In the genomic region with DNA sequence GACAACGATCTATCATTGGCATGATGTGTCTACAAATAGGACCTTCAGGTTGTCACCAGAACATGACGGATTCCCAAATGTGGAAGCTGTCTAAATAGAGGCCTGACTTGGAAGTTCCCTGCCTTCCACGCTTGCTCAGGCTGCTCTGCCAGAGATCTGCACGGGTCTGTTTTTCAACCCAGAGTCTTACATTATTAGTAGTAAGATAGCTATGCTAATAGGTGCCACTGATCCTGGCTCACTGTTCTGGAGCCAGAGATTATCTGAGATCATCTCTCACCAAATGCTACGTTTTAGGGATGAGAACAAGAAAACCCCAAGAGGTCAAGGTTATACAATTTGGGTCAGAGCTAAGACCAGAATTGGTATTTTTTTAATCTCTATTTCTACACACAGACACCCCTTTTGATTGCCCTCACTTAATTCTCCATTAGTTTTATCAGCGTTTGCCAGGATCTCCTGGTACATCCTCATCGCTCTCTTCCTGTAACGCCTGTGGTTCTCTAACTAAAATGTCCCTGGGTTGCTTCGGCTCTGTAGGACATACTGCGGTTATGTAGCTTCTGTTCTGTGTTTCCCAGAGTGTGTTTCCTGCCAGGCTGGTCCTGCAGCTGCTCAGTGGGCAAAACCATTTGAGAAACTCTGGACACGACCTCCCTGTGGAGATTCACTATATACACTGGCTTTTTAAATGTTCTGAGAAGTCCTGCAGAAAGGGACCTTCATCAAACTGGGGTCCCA, we compare ENCODE assay signal across 13 cellular contexts. TPM values are rescaled to one million over a fixed set of nuclear protein-coding genes. Genes with fewer than 3 reads are reported as not detected.
DNase-seq lines count a peak whose midpoint lies in the region; ATAC-seq and TF ChIP-seq lines count a peak whose summit lies in the region.
"Had no signal": no experiment of that assay in that cellular context is flagged by ENCODE, and none has a peak within 500 bp of the region (broad histone marks: within the 10 kb centered on the region; RNA-seq: fewer than 3 reads in every experiment).

No MANE protein-coding gene starts in this region.

- H3K36me3 ChIP-seq in esophagus muscularis mucosa (peaks cover 0 to 18% (median 4%) of the 10 kb centered on the region in 4 donors), rectal smooth muscle tissue (ENCODE audit: control insufficient read depth, insufficient read depth, low read length) (peaks cover 2% of the 10 kb centered on the region)

- POLR2A ChIA-PET in CD4-positive, alpha-beta T cell (lab: Charles Lee): interaction anchor here (0.5 to 2.0 kb wide), 9 partner anchors 10 to 116 kb away, joined by 3 to 9 read pairs (median 4); no protein-coding TSS in a partner anchor

- no peaks in the 10 kb centered on the region for H3K9me3 Mint-ChIP-seq in CD4-positive, alpha-beta T cell
- H3K9me3 Mint-ChIP-seq: activated CD4-positive, alpha-beta memory T cell treated with anti-CD3 and anti-CD28 coated beads, Interleukin-2, amount 10 ng/mL, durations not matched to agents 7 days and 5 days had no signal

- no peak for DNase-seq in CD4-positive, alpha-beta T cell
- no peak for DNase-seq in esophagus muscularis mucosa (ENCODE audit: extremely low spot score)
- DNase-seq in glomerular visceral epithelial cell (ENCODE audit: extremely low spot score): no peak
- no peak for DNase-seq in mucosa of gallbladder (ENCODE audit: low spot score)
- DNase-seq in AG08395 (ENCODE audit: low spot score): no peak
- DNase-seq in retina: no peak
- DNase-seq: activated CD4-positive, alpha-beta memory T cell treated with anti-CD3 and anti-CD28 coated beads, Interleukin-2, amount 10 ng/mL, durations not matched to agents 7 days and 5 days; islet precursor cell; NCI-H1417 had no signal

- peak overlapping the region; percentile 60 for H3K27ac Mint-ChIP-seq in CD4-positive, alpha-beta T cell
- H3K27ac Mint-ChIP-seq: activated CD4-positive, alpha-beta memory T cell treated with anti-CD3 and anti-CD28 coated beads, Interleukin-2, amount 10 ng/mL, durations not matched to agents 7 days and 5 days had no signal

- TF ChIP-seq POLR2A in esophagus muscularis mucosa (IDR thresholded peaks at IDR 0.05; ENCODE audit: low read depth): no peak

- H3K4me1 ChIP-seq in esophagus muscularis mucosa: peaks cover 73 to 96% (median 83%) of the 10 kb centered on the region in 4 donors
- H3K4me1 ChIP-seq in rectal smooth muscle tissue (ENCODE audit: control insufficient read depth, insufficient read depth, low read length): peaks cover 48% of the 10 kb centered on the region

- peaks cover 50% of the 10 kb centered on the region for H3K36me3 Mint-ChIP-seq in CD4-positive, alpha-beta T cell (ENCODE audit: low read depth)

- H3K27me3 ChIP-seq in CD4-positive, alpha-beta T cell (ENCODE audit: control insufficient read depth, insufficient read depth, low read length): no peaks in the 10 kb centered on the region
- H3K27me3 ChIP-seq in esophagus muscularis mucosa (no peaks in the 10 kb centered on the region), rectal smooth muscle tissue (ENCODE audit: control insufficient read depth, insufficient read depth, low read length) (no peaks in the 10 kb centered on the region)
- H3K27me3 ChIP-seq: tibial nerve had no signal

- intact Hi-C loops in CD4-positive, alpha-beta T cell (cut with DNase I, micrococcal nuclease): loop anchor here in 1 of 2 experiments (2.0 kb wide), 1 partner anchor 13 kb away; no protein-coding TSS in a partner anchor
- intact Hi-C loops in esophagus muscularis mucosa (cut with DNase I): no loop called here

- ATAC-seq in CD4-positive, alpha-beta T cell (ENCODE audit: poor library complexity): no peak
- ATAC-seq in SK-N-SH treated with all-trans-retinoic acid at 6 μM for 48 hours: 0 out of 3 replicates have a peak, but pooled peaks have one; percentile 9

- H3K27me3 Mint-ChIP-seq in CD4-positive, alpha-beta T cell: no peaks in the 10 kb centered on the region
- H3K27me3 Mint-ChIP-seq: activated CD4-positive, alpha-beta memory T cell treated with anti-CD3 and anti-CD28 coated beads, Interleukin-2, amount 10 ng/mL, durations not matched to agents 7 days and 5 days had no signal

- H3K4me3 ChIP-seq in esophagus muscularis mucosa (peak overlapping the region in 3 of 4 donors; percentile 20 to 97 (median 31)), rectal smooth muscle tissue (ENCODE audit: low read length) (no peak overlapping the region)
- H3K4me3 ChIP-seq: SK-N-MC, tibial nerve had no signal

- no peak for TF ChIP-seq EP300 in esophagus muscularis mucosa (IDR thresholded peaks at IDR 0.05)

- peak overlapping the region; percentile 36 for H3K4me3 Mint-ChIP-seq in CD4-positive, alpha-beta T cell
- H3K4me3 Mint-ChIP-seq: activated CD4-positive, alpha-beta memory T cell treated with anti-CD3 and anti-CD28 coated beads, Interleukin-2, amount 10 ng/mL, durations not matched to agents 7 days and 5 days had no signal

- no peak for TF ChIP-seq CTCF in CD4-positive, alpha-beta T cell (IDR thresholded peaks at IDR 0.05)
- no peak for TF ChIP-seq CTCF in esophagus muscularis mucosa (IDR thresholded peaks at IDR 0.05)

- H3K9me3 ChIP-seq in CD4-positive, alpha-beta T cell (ENCODE audit: control insufficient read depth, low read length): no peaks in the 10 kb centered on the region
- H3K9me3 ChIP-seq in esophagus muscularis mucosa: no peaks in the 10 kb centered on the region
- H3K9me3 ChIP-seq: tibial nerve had no signal

- CTCF ChIA-PET in CD4-positive, alpha-beta T cell (lab: Charles Lee): interaction anchor here (1.3 to 1.8 kb wide), 3 partner anchors 9 to 66 kb away, joined by 3 to 5 read pairs (median 3); no protein-coding TSS in a partner anchor

- no peak overlapping the region for H3K27ac ChIP-seq in CD4-positive, alpha-beta T cell (ENCODE audit: low read depth, low read length)
- H3K27ac ChIP-seq in esophagus muscularis mucosa (replicated peaks in 1 of 4) (peak overlapping the region; percentile 52 to 98 (median 96)), rectal smooth muscle tissue (ENCODE audit: low read depth, low read length) (peak overlapping the region; percentile 70)
- H3K27ac ChIP-seq: SK-N-MC had no signal

- no peak overlapping the region for H3K9ac ChIP-seq in rectal smooth muscle tissue (ENCODE audit: low read length)

- H3K4me1 Mint-ChIP-seq in CD4-positive, alpha-beta T cell (ENCODE audit: low read depth): peaks cover 96% of the 10 kb centered on the region

- 49% methylated on average over 11 of the region's 11 CpGs for WGBS in esophagus muscularis mucosa

TF ChIP-seq in SK-N-SH treated with all-trans-retinoic acid at 6 μM for 48 hours, 23 proteins besides CTCF, POLR2A, EP300 and RAD21:
- TF ChIP-seq, protein P1, sequence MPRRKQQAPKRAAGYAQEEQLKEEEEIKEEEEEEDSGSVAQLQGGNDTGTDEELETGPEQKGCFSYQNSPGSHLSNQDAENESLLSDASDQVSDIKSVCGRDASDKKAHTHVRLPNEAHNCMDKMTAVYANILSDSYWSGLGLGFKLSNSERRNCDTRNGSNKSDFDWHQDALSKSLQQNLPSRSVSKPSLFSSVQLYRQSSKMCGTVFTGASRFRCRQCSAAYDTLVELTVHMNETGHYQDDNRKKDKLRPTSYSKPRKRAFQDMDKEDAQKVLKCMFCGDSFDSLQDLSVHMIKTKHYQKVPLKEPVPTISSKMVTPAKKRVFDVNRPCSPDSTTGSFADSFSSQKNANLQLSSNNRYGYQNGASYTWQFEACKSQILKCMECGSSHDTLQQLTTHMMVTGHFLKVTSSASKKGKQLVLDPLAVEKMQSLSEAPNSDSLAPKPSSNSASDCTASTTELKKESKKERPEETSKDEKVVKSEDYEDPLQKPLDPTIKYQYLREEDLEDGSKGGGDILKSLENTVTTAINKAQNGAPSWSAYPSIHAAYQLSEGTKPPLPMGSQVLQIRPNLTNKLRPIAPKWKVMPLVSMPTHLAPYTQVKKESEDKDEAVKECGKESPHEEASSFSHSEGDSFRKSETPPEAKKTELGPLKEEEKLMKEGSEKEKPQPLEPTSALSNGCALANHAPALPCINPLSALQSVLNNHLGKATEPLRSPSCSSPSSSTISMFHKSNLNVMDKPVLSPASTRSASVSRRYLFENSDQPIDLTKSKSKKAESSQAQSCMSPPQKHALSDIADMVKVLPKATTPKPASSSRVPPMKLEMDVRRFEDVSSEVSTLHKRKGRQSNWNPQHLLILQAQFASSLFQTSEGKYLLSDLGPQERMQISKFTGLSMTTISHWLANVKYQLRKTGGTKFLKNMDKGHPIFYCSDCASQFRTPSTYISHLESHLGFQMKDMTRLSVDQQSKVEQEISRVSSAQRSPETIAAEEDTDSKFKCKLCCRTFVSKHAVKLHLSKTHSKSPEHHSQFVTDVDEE (CRISPR knock-in tag; IDR thresholded peaks at IDR 0.05): no peak
- TF ChIP-seq ZNF8 (CRISPR knock-in tag; IDR thresholded peaks at IDR 0.05): no peak
- no peak for TF ChIP-seq RARB (CRISPR knock-in tag; IDR thresholded peaks at IDR 0.05)
- TF ChIP-seq TCF4 (CRISPR knock-in tag; IDR thresholded peaks at IDR 0.05; ENCODE audit: borderline replicate concordance): 0 out of 2 replicates have a peak, but pooled peaks have one; percentile 6
- no peak for TF ChIP-seq ZC3H10 (CRISPR knock-in tag; IDR thresholded peaks at IDR 0.05)
- peak; percentile 29; the same call in 1 of the 2 replicates for TF ChIP-seq ISL1 (CRISPR knock-in tag; IDR thresholded peaks at IDR 0.05)
- TF ChIP-seq OSR1 (CRISPR knock-in tag; IDR thresholded peaks at IDR 0.05): no peak
- no peak for TF ChIP-seq POU6F1 (CRISPR knock-in tag; IDR thresholded peaks at IDR 0.05; ENCODE audit: borderline replicate concordance, low read depth)
- TF ChIP-seq GLIS3 (CRISPR knock-in tag; IDR thresholded peaks at IDR 0.05): no peak; the same call in 1 of the 2 replicates
- TF ChIP-seq ARNTL (CRISPR knock-in tag; IDR thresholded peaks at IDR 0.05; ENCODE audit: borderline replicate concordance, low read depth): no peak
- no peak for TF ChIP-seq PPARA (CRISPR knock-in tag; IDR thresholded peaks at IDR 0.05; ENCODE audit: borderline replicate concordance)

RNA-seq across cellular contexts. Expression of gene CDC42EP3, which starts 5.7 kb away (rescaled TPM):
- 10 to 100 TPM; 20.6 to 24.1 TPM for total RNA-seq in CD4-positive, alpha-beta T cell
- 100 to 1,000 TPM in 2 of 4 donors, 10 to 100 TPM in 2; 67.7 to 217 (median 112) TPM for total RNA-seq in esophagus muscularis mucosa
- total RNA-seq in mucosa of gallbladder: 12.6 TPM
